11 cellular contexts compared by ENCODE assay signal in genomic region chr1:63454269-63454668, GRCh38.
A peak's percentile ranks its signal among the peaks of the same experiment; 100 is the strongest.
DNase-seq lines count a peak whose midpoint lies in the region; ATAC-seq and TF ChIP-seq lines count a peak whose summit lies in the region.
"Had no signal": no experiment of that assay in that cellular context is flagged by ENCODE, and none has a peak within 500 bp of the region (broad histone marks: within the 10 kb centered on the region; RNA-seq: fewer than 3 reads in every experiment).

No MANE protein-coding gene starts in this region.

- no peak overlapping the region for H3K14ac ChIP-seq in H9 (ENCODE audit: insufficient read depth, low read length)

- H4K91ac ChIP-seq in H9 (ENCODE audit: insufficient read length, low read depth, low read length), result no peak overlapping the region

- H3K79me1 ChIP-seq in H9 (ENCODE audit: insufficient read depth, low read depth, low read length, poor library complexity, severe bottlenecking), result no peaks in the 10 kb centered on the region

- no peak overlapping the region for H3K56ac ChIP-seq in H9 (ENCODE audit: insufficient read length, low read depth, low read length)

- H3K27me3 ChIP-seq in AG04450 (ENCODE audit: control insufficient read depth, insufficient read depth, low read length) (no peaks in the 10 kb centered on the region), H9 (ENCODE audit: insufficient read depth, low read length) (no peaks in the 10 kb centered on the region)
- H3K27me3 ChIP-seq: transverse colon had no signal

- TF ChIP-seq CTCF in AG04450 (IDR thresholded peaks at IDR 0.05; ENCODE audit: low read depth, low read length) (peak; percentile 51), H9 (conservative IDR thresholded peaks at IDR 0.05) (peak; percentile 56), fibroblast of the aortic adventitia (IDR thresholded peaks at IDR 0.05; ENCODE audit: insufficient read depth, low read length) (peak; percentile 53)

- no peak overlapping the region for H2BK120ac ChIP-seq in H9 (ENCODE audit: low read depth, low read length, poor library complexity, severe bottlenecking)

- H3K27ac Mint-ChIP-seq in H9, result no peak overlapping the region

- H2BK15ac ChIP-seq in H9 (ENCODE audit: low read depth, low read length), result no peak overlapping the region

- DNase-seq in AG04450 (ENCODE audit: low read depth, low spot score), result peak; percentile 2
- DNase-seq in H9, result no peak
- peak; percentile 2 for DNase-seq in SW480 (ENCODE audit: low spot score)
- peak; percentile 53 for DNase-seq in fibroblast of the aortic adventitia (ENCODE audit: low read depth)
- no peak for DNase-seq in CD1c-positive myeloid dendritic cell (ENCODE audit: extremely low spot score)
- DNase-seq in stimulated activated naive CD8-positive, alpha-beta T cell treated with anti-CD3 and anti-CD28 coated beads, Interleukin-15, Interleukin-2, amounts not matched to agents 100 U/mL and 50 U/mL, for 24 hours, result no peak
- DNase-seq in NCI-H1048 (lab: John Stamatoyannopoulos, UW), result no peak
- no peak for DNase-seq in activated effector memory CD4-positive, alpha-beta T cell treated with anti-CD3 and anti-CD28 coated beads, Interleukin-2, amount 50 U/mL, for 16 hours
- DNase-seq: NCI-H510A, T-helper 9 cell, transverse colon had no signal

- H3K4me2 ChIP-seq in H9 (ENCODE audit: insufficient read depth, insufficient read length, low read length), result no peak overlapping the region

- H3K27me3 Mint-ChIP-seq in H9 (ENCODE audit: low read depth), result no peaks in the 10 kb centered on the region

- no peak overlapping the region for H2BK5ac ChIP-seq in H9 (ENCODE audit: insufficient read length, low read length)

- CTCF ChIA-PET in AG04450 (lab: Charles Lee), result no interaction called here

- H3K4me1 ChIP-seq in H9 (ENCODE audit: insufficient read depth, low read length), result no peaks in the 10 kb centered on the region
- H3K4me1 ChIP-seq: transverse colon had no signal

- no peak overlapping the region for H2BK20ac ChIP-seq in H9 (ENCODE audit: low read depth, low read length, poor library complexity, severe bottlenecking)

- no peaks in the 10 kb centered on the region for H3K9me3 Mint-ChIP-seq in H9

- H3K9me3 ChIP-seq in AG04450 (ENCODE audit: control insufficient read depth, insufficient read depth, low read length) (no peaks in the 10 kb centered on the region), H9 (ENCODE audit: control insufficient read depth, low read depth, low read length) (no peaks in the 10 kb centered on the region)
- H3K9me3 ChIP-seq: transverse colon had no signal

- H4K20me1 ChIP-seq in H9 (ENCODE audit: control insufficient read depth, insufficient read depth, insufficient read length), result no peaks in the 10 kb centered on the region

- no peak overlapping the region for H3T11ph ChIP-seq in H9 (ENCODE audit: low read length)

- no peak overlapping the region for H3K9ac ChIP-seq in H9 (ENCODE audit: extremely low read depth, insufficient read length, low read length)

- no peak overlapping the region for H3K4ac ChIP-seq in H9 (ENCODE audit: low read depth, low read length)

- no peak overlapping the region for H3K4me3 ChIP-seq in AG04450 (ENCODE audit: low read depth, low read length)
- no peak overlapping the region for H3K4me3 ChIP-seq in fibroblast of the aortic adventitia (ENCODE audit: low read depth, low read length)
- H3K4me3 ChIP-seq: transverse colon had no signal

- H3K79me2 ChIP-seq in H9 (ENCODE audit: insufficient read depth, low read length), result no peaks in the 10 kb centered on the region

- H4K5ac ChIP-seq in H9 (ENCODE audit: insufficient read length, low read depth, low read length), result no peak overlapping the region

- no peak overlapping the region for H4K8ac ChIP-seq in H9 (replicated peaks; ENCODE audit: insufficient read length, low read depth, low read length)

- no peak overlapping the region for H2AK5ac ChIP-seq in H9 (ENCODE audit: insufficient read length, low read length)

- POLR2A ChIA-PET in AG04450 (lab: Yijun Ruan, JAX), result no interaction called here

- H3K23ac ChIP-seq in H9 (ENCODE audit: insufficient read length, low read depth, low read length), result no peak overlapping the region

- no peaks in the 10 kb centered on the region for H3K4me1 Mint-ChIP-seq in H9

- 0 out of 7 replicates have a peak, but pooled peaks cover 0 to 2% (median 0%) of the 10 kb centered on the region in 3 experiments for H3K36me3 Mint-ChIP-seq in H9 (ENCODE audit: insufficient read depth in 1 of 3, low read depth in 3 of 3)

- H2BK12ac ChIP-seq in H9 (ENCODE audit: insufficient read length, low read depth, low read length), result no peak overlapping the region

- H3K4me3 Mint-ChIP-seq in H9, result no peak overlapping the region

- H2AFZ ChIP-seq in H9 (ENCODE audit: low read length), result no peak overlapping the region

- H3K23me2 ChIP-seq in H9 (ENCODE audit: insufficient read length, low read depth, low read length, poor library complexity, severe bottlenecking), result no peaks in the 10 kb centered on the region

- ATAC-seq in stimulated activated naive CD8-positive, alpha-beta T cell treated with anti-CD3 and anti-CD28 coated beads, Interleukin-15, Interleukin-2, amounts not matched to agents 100 U/mL and 50 U/mL, for 24 hours, result no peak

- no peak overlapping the region for H3K18ac ChIP-seq in H9 (ENCODE audit: insufficient read length, low read depth, low read length)

- no peak overlapping the region for H3K27ac ChIP-seq in AG04450 (ENCODE audit: low read depth, low read length)
- H3K27ac ChIP-seq in H9 (ENCODE audit: insufficient read length, low read depth, low read length), result no peak overlapping the region
- H3K27ac ChIP-seq: transverse colon had no signal

Comparison
In these comparisons a context has a peak if more than half of its experiments do, and no peak if none do; other contexts are left out.
1. DNase-seq: peak in AG04450 (single experiment), SW480 (single experiment) and fibroblast of the aortic adventitia (single experiment); none in H9 (single experiment), CD1c-positive myeloid dendritic cell (single experiment), stimulated activated naive CD8-positive, alpha-beta T cell treated with anti-CD3 and anti-CD28 coated beads, Interleukin-15, Interleukin-2, amounts not matched to agents 100 U/mL and 50 U/mL, for 24 hours (single experiment), NCI-H1048 (single experiment) and activated effector memory CD4-positive, alpha-beta T cell treated with anti-CD3 and anti-CD28 coated beads, Interleukin-2, amount 50 U/mL, for 16 hours (single experiment).
2. Peak in every context shown above with its lines, with median percentiles within 50 percentile points of each other: CTCF ChIP-seq.